In genomic region chr2:65382776-65383357, GRCh38 we compare ENCODE assay signal across 8 cellular contexts. TPM values are rescaled to one million over a fixed set of nuclear protein-coding genes. Genes with fewer than 3 reads are reported as not detected.
DNase-seq lines count a peak whose midpoint lies in the region; ATAC-seq and TF ChIP-seq lines count a peak whose summit lies in the region.

No MANE protein-coding gene starts in this region.

- H3K4me3 Mint-ChIP-seq in activated CD8-positive, alpha-beta memory T cell treated with anti-CD3 and anti-CD28 coated beads, Interleukin-2, amount 10 ng/mL, durations not matched to agents 7 days and 5 days, result peak overlapping the region; percentile 3

- H3K9me3 ChIP-seq in thoracic aorta, result no peaks in the 10 kb centered on the region

- no peaks in the 10 kb centered on the region for H3K9me3 Mint-ChIP-seq in activated CD8-positive, alpha-beta memory T cell treated with anti-CD3 and anti-CD28 coated beads, Interleukin-2, amount 10 ng/mL, durations not matched to agents 7 days and 5 days (ENCODE audit: low read depth)

- TF ChIP-seq CTCF in epithelial cell of proximal tubule (conservative IDR thresholded peaks at IDR 0.05; ENCODE audit: low read depth, low read length), result peak; percentile 39
- TF ChIP-seq CTCF in omental fat pad (IDR thresholded peaks at IDR 0.05), result no peak
- TF ChIP-seq CTCF in thoracic aorta (IDR thresholded peaks at IDR 0.05), result no peak

- H3K27ac Mint-ChIP-seq in activated CD8-positive, alpha-beta memory T cell treated with anti-CD3 and anti-CD28 coated beads, Interleukin-2, amount 10 ng/mL, durations not matched to agents 7 days and 5 days, result no peak overlapping the region

- H3K4me3 ChIP-seq in epithelial cell of proximal tubule (ENCODE audit: low read depth, low read length) (peak overlapping the region; percentile 1), thoracic aorta (peak overlapping the region; percentile 55)

- CTCF ChIA-PET in activated CD8-positive, alpha-beta memory T cell treated with anti-CD3 and anti-CD28 coated beads, Interleukin-2, amount 10 ng/mL, durations not matched to agents 7 days and 5 days (lab: Charles Lee), result interaction anchor here (0.7 to 1.4 kb wide), 8 partner anchors 10 to 176 kb away, joined by 3 to 4 read pairs (median 3); no protein-coding TSS in a partner anchor

- H3K4me1 Mint-ChIP-seq in activated CD8-positive, alpha-beta memory T cell treated with anti-CD3 and anti-CD28 coated beads, Interleukin-2, amount 10 ng/mL, durations not matched to agents 7 days and 5 days, result peaks cover 19% of the 10 kb centered on the region

- H3K36me3 ChIP-seq in thoracic aorta, result no peaks in the 10 kb centered on the region

- peak overlapping the region; percentile 51 to 70 for H3K27ac ChIP-seq in thoracic aorta

- peak; percentile 37 for DNase-seq in DMS 273 (lab: John Stamatoyannopoulos, UW; ENCODE audit: unreplicated experiment)
- DNase-seq in DMS 273 treated with DMSO at 0.1 percent for 48 hours (lab: John Stamatoyannopoulos, UW), result no peak
- DNase-seq in NCI-H460 (ENCODE audit: extremely low read depth, low read depth), result peak; percentile 47
- DNase-seq in activated CD8-positive, alpha-beta memory T cell treated with anti-CD3 and anti-CD28 coated beads, Interleukin-2, amount 10 ng/mL, durations not matched to agents 7 days and 5 days, result peak; percentile 82
- DNase-seq in epithelial cell of proximal tubule (ENCODE audit: low read depth), result peak; percentile 72
- peak; percentile 76 for DNase-seq in omental fat pad (ENCODE audit: low spot score)
- peak; percentile 55 for DNase-seq in thoracic aorta (ENCODE audit: low spot score)

- peaks cover 53% of the 10 kb centered on the region for H3K27me3 Mint-ChIP-seq in activated CD8-positive, alpha-beta memory T cell treated with anti-CD3 and anti-CD28 coated beads, Interleukin-2, amount 10 ng/mL, durations not matched to agents 7 days and 5 days

- ATAC-seq in HG02885 (IDR thresholded peaks at IDR 0.05; ENCODE audit: poor library complexity, unreplicated experiment) (peak; percentile 83), omental fat pad (ENCODE audit: low FRiP score) (peak; percentile 90), thoracic aorta (ENCODE audit: insufficient number of reproducible peaks, low FRiP score, low read depth) (no peak)
- peak; percentile 77 for ATAC-seq in activated CD8-positive, alpha-beta memory T cell treated with anti-CD3 and anti-CD28 coated beads, Interleukin-2, amount 10 ng/mL, durations not matched to agents 7 days and 5 days

- no peaks in the 10 kb centered on the region for H3K36me3 Mint-ChIP-seq in activated CD8-positive, alpha-beta memory T cell treated with anti-CD3 and anti-CD28 coated beads, Interleukin-2, amount 10 ng/mL, durations not matched to agents 7 days and 5 days

- H3K4me1 ChIP-seq in thoracic aorta (ENCODE audit: control insufficient read depth in 1 of 2, low read depth in 2 of 2), result peaks cover 28 to 39% of the 10 kb centered on the region in 2 donors

- H3K27me3 ChIP-seq in thoracic aorta (replicated peaks; ENCODE audit: insufficient read depth), result no peaks in the 10 kb centered on the region

RNA-seq across cellular contexts. Expression of gene SPRED2, which starts 49.5 kb away (rescaled TPM):
- total RNA-seq in NCI-H460 (2014; rRNA removed; shearing (Covaris generic)), result 20.4 and 23.5 TPM in 2 replicates
- polyA plus RNA-seq in NCI-H460 (2014; cell fraction: nucleus; rRNA removed), result 11.5 and 24.0 TPM in 2 replicates
- total RNA-seq in activated CD8-positive, alpha-beta memory T cell treated with anti-CD3 and anti-CD28 coated beads, Interleukin-2, amount 10 ng/mL, durations not matched to agents 7 days and 5 days, result 1 to 10 TPM; 3.2 to 3.5 TPM
- 10.5 and 11.1 TPM in 2 replicates for total RNA-seq in epithelial cell of proximal tubule
- 10 to 100 TPM; 22.9 to 45.4 (median 26.6) TPM for total RNA-seq in omental fat pad
- total RNA-seq in thoracic aorta, result 10 to 100 TPM; 21.9 to 22.3 TPM
